Comparison of ENCODE assay signal across 8 cellular contexts in genomic region chr20:31514154-31515071, GRCh38. TPM values are rescaled to one million over a fixed set of nuclear protein-coding genes. Genes with fewer than 3 reads are reported as not detected.
DNase-seq lines count a peak whose midpoint lies in the region; ATAC-seq and TF ChIP-seq lines count a peak whose summit lies in the region.

Gene HM13, plus strand, starts transcription at chr20:31514442. Its CDS starts 110 bp downstream, at chr20:31514552.

- H2AFZ ChIP-seq in H9 (ENCODE audit: low read length) = no peak within 1 kb of the TSS

- H3K4me3 Mint-ChIP-seq in H9 = peak within 1 kb of the TSS; percentile 43 to 73

- H3K4ac ChIP-seq in H9 (ENCODE audit: low read depth, low read length) = no peak within 1 kb of the TSS

- H4K5ac ChIP-seq in H9 (ENCODE audit: insufficient read length, low read depth, low read length) = no peak within 1 kb of the TSS

- H3K36me3 Mint-ChIP-seq in H9 (ENCODE audit: insufficient read depth in 1 of 3, low read depth in 3 of 3) = peaks cover 0 to 7% (median 7%) of the 10 kb centered on the region in 3 experiments; a peak in 3 of 7 replicates

- no peak within 1 kb of the TSS for H2BK20ac ChIP-seq in H9 (ENCODE audit: low read depth, low read length, poor library complexity, severe bottlenecking)

- TF ChIP-seq CTCF in H9 (conservative IDR thresholded peaks at IDR 0.05) (peak; percentile 100), gastroesophageal sphincter (IDR thresholded peaks at IDR 0.05) (peak; percentile 96 to 99 (median 98))

- no peak within 1 kb of the TSS for H3K56ac ChIP-seq in H9 (ENCODE audit: insufficient read length, low read depth, low read length)

- H3K9me3 ChIP-seq in H9 (ENCODE audit: control insufficient read depth, low read depth, low read length) (no peaks in the 10 kb centered on the region), MG63 (no peaks in the 10 kb centered on the region), SJSA1 (replicated peaks) (no peaks in the 10 kb centered on the region), gastroesophageal sphincter (no peaks in the 10 kb centered on the region)

- peaks cover 3% of the 10 kb centered on the region; the same call in 1 of the 2 replicates for H3K79me2 ChIP-seq in H9 (ENCODE audit: insufficient read depth, low read length)

- H3K27me3 ChIP-seq in H9 (ENCODE audit: insufficient read depth, low read length) = no peaks in the 10 kb centered on the region
- H3K27me3 ChIP-seq in MG63 = no peaks in the 10 kb centered on the region
- no peaks in the 10 kb centered on the region for H3K27me3 ChIP-seq in SJSA1 (replicated peaks)
- no peaks in the 10 kb centered on the region for H3K27me3 ChIP-seq in gastroesophageal sphincter

- H3K36me3 ChIP-seq in MG63 (peaks cover 37% of the 10 kb centered on the region), SJSA1 (peaks cover 31% of the 10 kb centered on the region), gastroesophageal sphincter (peaks cover 0 to 21% of the 10 kb centered on the region in 2 donors)

- WGBS in H9 (ENCODE audit: extremely low coverage, insufficient read length, low lambda C conversion rate) = no CpG with 5 or more reads among the region's 86 CpGs
- 0% methylated on average over 9 to 29 of the region's 86 CpGs for WGBS in gastroesophageal sphincter (ENCODE audit: low coverage in 1 of 2), 2 donors

- no peak for TF ChIP-seq EP300 in gastroesophageal sphincter (IDR thresholded peaks at IDR 0.05)

- H3K4me1 Mint-ChIP-seq in H9 = peaks cover 0 to 3% of the 10 kb centered on the region in 2 experiments; a peak in 1 of 4 replicates

- no peak within 1 kb of the TSS for H2AK5ac ChIP-seq in H9 (ENCODE audit: insufficient read length, low read length)

- H3K14ac ChIP-seq in H9 (ENCODE audit: insufficient read depth, low read length) = peak within 1 kb of the TSS; percentile 43

- H3K4me3 ChIP-seq in MG63 (peak within 1 kb of the TSS; percentile 88), SJSA1 (peak within 1 kb of the TSS; percentile 83), gastroesophageal sphincter (peak within 1 kb of the TSS; percentile 49 to 92)

- no peak within 1 kb of the TSS for H4K91ac ChIP-seq in H9 (ENCODE audit: insufficient read length, low read depth, low read length)

- no peak within 1 kb of the TSS for H3K27ac ChIP-seq in H9 (ENCODE audit: insufficient read length, low read depth, low read length)
- peak within 1 kb of the TSS; percentile 52 for H3K27ac ChIP-seq in SJSA1
- H3K27ac ChIP-seq in gastroesophageal sphincter = peak within 1 kb of the TSS; percentile 8 to 88 (median 82)

- no peak within 1 kb of the TSS for H2BK120ac ChIP-seq in H9 (ENCODE audit: low read depth, low read length, poor library complexity, severe bottlenecking)

- peak within 1 kb of the TSS; percentile 95 for H3K4me2 ChIP-seq in H9 (ENCODE audit: insufficient read depth, insufficient read length, low read length)

- TF ChIP-seq POLR2A in gastroesophageal sphincter (IDR thresholded peaks at IDR 0.05) = peak; percentile 75 to 76

- peak within 1 kb of the TSS; percentile 53 for H3K9ac ChIP-seq in H9 (ENCODE audit: extremely low read depth, insufficient read length, low read length)

- peak within 1 kb of the TSS; percentile 43 for H3K18ac ChIP-seq in H9 (ENCODE audit: insufficient read length, low read depth, low read length)

- no peak within 1 kb of the TSS for H2BK5ac ChIP-seq in H9 (ENCODE audit: insufficient read length, low read length)

- H3T11ph ChIP-seq in H9 (ENCODE audit: low read length) = no peak within 1 kb of the TSS

- H3K23ac ChIP-seq in H9 (ENCODE audit: insufficient read length, low read depth, low read length) = no peak within 1 kb of the TSS

- peaks cover 4% of the 10 kb centered on the region for H3K23me2 ChIP-seq in H9 (ENCODE audit: insufficient read length, low read depth, low read length, poor library complexity, severe bottlenecking)

- peaks cover 4% of the 10 kb centered on the region for H3K27me3 Mint-ChIP-seq in H9 (ENCODE audit: low read depth)

- no peak within 1 kb of the TSS; a peak in 1 of 7 replicates for H3K27ac Mint-ChIP-seq in H9

- peaks cover 6% of the 10 kb centered on the region for H3K79me1 ChIP-seq in H9 (ENCODE audit: insufficient read depth, low read depth, low read length, poor library complexity, severe bottlenecking)

- no peak within 1 kb of the TSS for H2BK12ac ChIP-seq in H9 (ENCODE audit: insufficient read length, low read depth, low read length)

- peaks cover 2% of the 10 kb centered on the region for H4K20me1 ChIP-seq in H9 (ENCODE audit: control insufficient read depth, insufficient read depth, insufficient read length)

- no peak within 1 kb of the TSS for H2BK15ac ChIP-seq in H9 (ENCODE audit: low read depth, low read length)

- H3K9me3 Mint-ChIP-seq in H9 = peaks cover 0 to 12% of the 10 kb centered on the region in 2 experiments; a peak in 4 of 5 replicates

- ATAC-seq in gastroesophageal sphincter = peak; percentile 97

- no peak within 1 kb of the TSS for H4K8ac ChIP-seq in H9 (replicated peaks; ENCODE audit: insufficient read length, low read depth, low read length)

- peak; percentile 67 for DNase-seq in GF-D8 (lab: John Stamatoyannopoulos, UW)
- DNase-seq in H9 = peak; percentile 95
- DNase-seq in MG63 = peak; percentile 87
- peak; percentile 92 to 94 for DNase-seq in SJSA1 (ENCODE audit: low read depth in 1 of 2, low spot score in 2 of 2)
- peak; percentile 88 for DNase-seq in activated naive CD4-positive, alpha-beta T cell treated with Interleukin-2 at 50 U/mL for 16 hours
- DNase-seq in non-pigmented ciliary epithelial cell (ENCODE audit: low read depth) = peak; percentile 73
- peak; percentile 95 for DNase-seq in superior temporal gyrus (ENCODE audit: extremely low spot score)

- no peaks in the 10 kb centered on the region; the same call in 1 of the 2 replicates for H3K4me1 ChIP-seq in H9 (ENCODE audit: insufficient read depth, low read length)
- H3K4me1 ChIP-seq in SJSA1 (replicated peaks) = peaks cover 14% of the 10 kb centered on the region
- peaks cover 4 to 53% (median 25%) of the 10 kb centered on the region in 3 donors for H3K4me1 ChIP-seq in gastroesophageal sphincter

RNA-seq across cellular contexts. Expression of gene HM13, which starts in this region (rescaled TPM):
- total RNA-seq in H9 (2021) = 162 and 169 TPM in 2 replicates
- 115 and 155 TPM in 2 replicates for total RNA-seq in MG63 (2014; rRNA removed; shearing (Covaris generic); ENCODE audit: low replicate concordance)
- total RNA-seq in SJSA1 (2014; rRNA removed; shearing (Covaris generic)) = 28.2 and 68.1 TPM in 2 replicates
- 10 to 100 TPM; 39.1 to 55.9 (median 44.8) TPM for total RNA-seq in gastroesophageal sphincter
